ENCODE assay signal across 8 cellular contexts in the genomic region with DNA sequence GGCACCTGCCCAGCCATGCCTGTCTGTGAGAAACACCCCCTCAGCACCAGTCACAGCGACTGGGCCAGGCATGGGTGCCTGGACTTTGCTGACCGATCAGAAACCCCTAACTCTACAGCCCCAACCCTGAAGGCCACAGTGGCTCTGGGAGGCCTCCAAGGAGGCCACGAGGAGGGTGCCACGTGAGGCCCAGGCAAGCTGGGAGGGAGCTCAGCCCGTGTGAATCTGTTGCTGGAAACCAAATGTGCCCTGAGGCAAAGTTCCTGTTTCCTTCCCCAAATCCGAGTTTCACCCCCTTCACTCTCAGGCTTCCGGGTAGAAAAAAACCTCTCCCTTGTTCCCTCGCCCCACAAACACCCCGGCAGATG. TPM values are rescaled to one million over a fixed set of nuclear protein-coding genes. Genes with fewer than 3 reads are reported as not detected.
DNase-seq lines count a peak whose midpoint lies in the region; ATAC-seq and TF ChIP-seq lines count a peak whose summit lies in the region.

No MANE protein-coding gene starts in this region.

- CTCF ChIA-PET in activated CD8-positive, alpha-beta T cell treated with anti-CD3 and anti-CD28 coated beads, Interleukin-2, amount 10 ng/mL, durations not matched to agents 7 days and 5 days (lab: Charles Lee): interaction anchor here (0.6 kb wide), 1 partner anchor 8 kb away, joined by 3 read pairs; no protein-coding TSS in a partner anchor

- peaks cover 9% of the 10 kb centered on the region for H3K36me3 Mint-ChIP-seq in activated CD8-positive, alpha-beta T cell treated with anti-CD3 and anti-CD28 coated beads, Interleukin-2, amount 10 ng/mL, durations not matched to agents 7 days and 5 days (ENCODE audit: low read depth)
- no peaks in the 10 kb centered on the region for H3K36me3 Mint-ChIP-seq in natural killer cell treated with Interleukin-12 subunit alpha and Interleukin-12 subunit beta and Interleukin-15 and Interleukin-18, amount 100 ng/mL, for 72 hours

- no peaks in the 10 kb centered on the region for H3K9me3 Mint-ChIP-seq in activated CD8-positive, alpha-beta T cell treated with anti-CD3 and anti-CD28 coated beads, Interleukin-2, amount 10 ng/mL, durations not matched to agents 7 days and 5 days (ENCODE audit: insufficient read depth)
- H3K9me3 Mint-ChIP-seq in natural killer cell treated with Interleukin-12 subunit alpha and Interleukin-12 subunit beta and Interleukin-15 and Interleukin-18, amount 100 ng/mL, for 72 hours: no peaks in the 10 kb centered on the region

- TF ChIP-seq POLR2A in GM18505 (IDR thresholded peaks at IDR 0.05; ENCODE audit: borderline replicate concordance, extremely low read depth, insufficient read depth, insufficient read length): no peak

- peak overlapping the region; percentile 63 for H3K27ac Mint-ChIP-seq in activated CD8-positive, alpha-beta T cell treated with anti-CD3 and anti-CD28 coated beads, Interleukin-2, amount 10 ng/mL, durations not matched to agents 7 days and 5 days
- H3K27ac Mint-ChIP-seq in natural killer cell treated with Interleukin-12 subunit alpha and Interleukin-12 subunit beta and Interleukin-15 and Interleukin-18, amount 100 ng/mL, for 72 hours: peak overlapping the region in 1 of 2 donors; percentile 61

- H3K4me1 Mint-ChIP-seq in activated CD8-positive, alpha-beta T cell treated with anti-CD3 and anti-CD28 coated beads, Interleukin-2, amount 10 ng/mL, durations not matched to agents 7 days and 5 days (ENCODE audit: low read depth): peaks cover 55% of the 10 kb centered on the region
- H3K4me1 Mint-ChIP-seq in natural killer cell treated with Interleukin-12 subunit alpha and Interleukin-12 subunit beta and Interleukin-15 and Interleukin-18, amount 100 ng/mL, for 72 hours (ENCODE audit: low read depth in 2 of 2): peaks cover 18 to 20% of the 10 kb centered on the region in 2 donors

- H3K27me3 Mint-ChIP-seq in activated CD8-positive, alpha-beta T cell treated with anti-CD3 and anti-CD28 coated beads, Interleukin-2, amount 10 ng/mL, durations not matched to agents 7 days and 5 days (ENCODE audit: low read depth): no peaks in the 10 kb centered on the region
- H3K27me3 Mint-ChIP-seq in natural killer cell treated with Interleukin-12 subunit alpha and Interleukin-12 subunit beta and Interleukin-15 and Interleukin-18, amount 100 ng/mL, for 72 hours: no peaks in the 10 kb centered on the region

- peak overlapping the region; percentile 76 for H3K4me3 Mint-ChIP-seq in activated CD8-positive, alpha-beta T cell treated with anti-CD3 and anti-CD28 coated beads, Interleukin-2, amount 10 ng/mL, durations not matched to agents 7 days and 5 days
- peak overlapping the region; percentile 75 for H3K4me3 Mint-ChIP-seq in natural killer cell treated with Interleukin-12 subunit alpha and Interleukin-12 subunit beta and Interleukin-15 and Interleukin-18, amount 100 ng/mL, for 72 hours

- POLR2A ChIA-PET in activated CD8-positive, alpha-beta T cell treated with anti-CD3 and anti-CD28 coated beads, Interleukin-2, amount 10 ng/mL, durations not matched to agents 7 days and 5 days (lab: Charles Lee): no interaction called here

- DNase-seq in activated CD8-positive, alpha-beta T cell treated with anti-CD3 and anti-CD28 coated beads, Interleukin-2, amount 10 ng/mL, durations not matched to agents 7 days and 5 days: no peak
- no peak for DNase-seq in natural killer cell treated with Interleukin-12 subunit alpha and Interleukin-12 subunit beta and Interleukin-15 and Interleukin-18, amount 100 ng/mL, for 72 hours (ENCODE audit: low spot score)
- DNase-seq in middle frontal gyrus (ENCODE audit: extremely low spot score, low spot score) (no peak), NCI-H510A (lab: John Stamatoyannopoulos, UW) (no peak), NCI-H2171 (lab: John Stamatoyannopoulos, UW) (no peak), amniotic stem cell (lab: John Stamatoyannopoulos, UW) (no peak)

- ATAC-seq in GM18505 (IDR thresholded peaks at IDR 0.05; ENCODE audit: unreplicated experiment): peak; percentile 20
- peak; percentile 15 for ATAC-seq in HG02970 (IDR thresholded peaks at IDR 0.05; ENCODE audit: low FRiP score, unreplicated experiment)
- ATAC-seq in activated CD8-positive, alpha-beta T cell treated with anti-CD3 and anti-CD28 coated beads, Interleukin-2, amount 10 ng/mL, durations not matched to agents 7 days and 5 days: no peak
- no peak for ATAC-seq in natural killer cell treated with Interleukin-12 subunit alpha and Interleukin-12 subunit beta and Interleukin-15 and Interleukin-18, amount 100 ng/mL, for 72 hours

RNA-seq across cellular contexts. Expression of a gene that starts 1.3 kb away (rescaled TPM):
- total RNA-seq in activated CD8-positive, alpha-beta T cell treated with anti-CD3 and anti-CD28 coated beads, Interleukin-2, amount 10 ng/mL, durations not matched to agents 7 days and 5 days: 10 to 100 TPM; 27.8 to 29.8 TPM
- 10 to 100 TPM; 13.5 to 13.6 TPM for total RNA-seq in natural killer cell treated with Interleukin-12 subunit alpha and Interleukin-12 subunit beta and Interleukin-15 and Interleukin-18, amount 100 ng/mL, for 72 hours

RNA-seq across cellular contexts. Expression of a gene that starts 7.6 kb away (rescaled TPM):
- total RNA-seq in activated CD8-positive, alpha-beta T cell treated with anti-CD3 and anti-CD28 coated beads, Interleukin-2, amount 10 ng/mL, durations not matched to agents 7 days and 5 days: not detected
- under 1 TPM; 0.25 to 0.98 TPM for total RNA-seq in natural killer cell treated with Interleukin-12 subunit alpha and Interleukin-12 subunit beta and Interleukin-15 and Interleukin-18, amount 100 ng/mL, for 72 hours

RNA-seq across cellular contexts. Expression of a gene that starts 27.9 kb away (rescaled TPM):
- 100 to 1,000 TPM; 146 to 163 TPM for total RNA-seq in activated CD8-positive, alpha-beta T cell treated with anti-CD3 and anti-CD28 coated beads, Interleukin-2, amount 10 ng/mL, durations not matched to agents 7 days and 5 days
- total RNA-seq in natural killer cell treated with Interleukin-12 subunit alpha and Interleukin-12 subunit beta and Interleukin-15 and Interleukin-18, amount 100 ng/mL, for 72 hours: 100 to 1,000 TPM; 124 to 143 TPM

RNA-seq across cellular contexts. Expression of a gene that starts 36.3 kb away (rescaled TPM):
- 100 to 1,000 TPM; 238 to 263 TPM for total RNA-seq in activated CD8-positive, alpha-beta T cell treated with anti-CD3 and anti-CD28 coated beads, Interleukin-2, amount 10 ng/mL, durations not matched to agents 7 days and 5 days
- total RNA-seq in natural killer cell treated with Interleukin-12 subunit alpha and Interleukin-12 subunit beta and Interleukin-15 and Interleukin-18, amount 100 ng/mL, for 72 hours: 100 to 1,000 TPM; 354 to 380 TPM

Comparison
In these comparisons a context has a peak if more than half of its experiments do, and no peak if none do; other contexts are left out.
1. ATAC-seq: peak in GM18505 (single experiment) and HG02970 (single experiment); none in activated CD8-positive, alpha-beta T cell treated with anti-CD3 and anti-CD28 coated beads, Interleukin-2, amount 10 ng/mL, durations not matched to agents 7 days and 5 days (single experiment) and natural killer cell treated with Interleukin-12 subunit alpha and Interleukin-12 subunit beta and Interleukin-15 and Interleukin-18, amount 100 ng/mL, for 72 hours (0 of 2).